Comparison of ENCODE assay signal across 39 cellular contexts in the genomic region with DNA sequence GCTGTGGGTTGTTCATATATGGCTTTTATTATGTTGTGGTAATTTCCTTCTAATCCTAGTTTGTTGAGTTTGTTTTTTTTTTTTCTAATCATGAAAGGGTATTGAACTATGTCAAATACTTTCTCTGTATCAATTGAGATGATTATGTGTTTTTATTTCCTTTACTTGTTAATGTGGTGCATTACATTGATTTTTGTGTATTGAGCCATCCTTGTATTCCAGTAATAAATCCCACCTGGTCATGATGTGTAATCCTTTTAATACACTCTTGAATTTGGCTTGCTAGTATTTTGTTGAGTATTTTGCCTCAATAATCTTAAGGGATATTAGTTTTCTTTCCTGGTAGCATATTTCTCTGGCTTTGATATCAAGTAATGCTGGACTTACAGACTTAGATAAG.
"Had no signal": no experiment of that assay in that cellular context is flagged by ENCODE, and none has a peak within 500 bp of the region (broad histone marks: within the 10 kb centered on the region; RNA-seq: fewer than 3 reads in every experiment).

No MANE protein-coding gene starts in this region.

- H3K27me3 ChIP-seq: adrenal gland, ascending aorta, body of pancreas, brain microvascular endothelial cell, breast epithelium, cardiac muscle cell had no signal

- H3K27ac Mint-ChIP-seq: activated naive CD4-positive, alpha-beta T cell treated with anti-CD3 and anti-CD28 coated beads for 36 hours; activated naive CD4-positive, alpha-beta T cell treated with anti-CD3 and anti-CD28 coated beads, Interleukin-2, amount 10 ng/mL, durations not matched to agents 7 days and 5 days; activated naive CD4-positive, alpha-beta T cell treated with anti-CD3 and anti-CD28 coated beads, Interleukin-2, amount 50 U/mL, for 24 hours; activated naive CD4-positive, alpha-beta T cell treated with anti-CD3 and anti-CD28 coated beads, Interleukin-2, amount 50 U/mL, for 72 hours; activated naive CD8-positive, alpha-beta T cell; activated naive CD8-positive, alpha-beta T cell treated with anti-CD3 and anti-CD28 coated beads for 36 hours; activated naive CD8-positive, alpha-beta T cell treated with anti-CD3 and anti-CD28 coated beads, Interleukin-2, amount 10 ng/mL, durations not matched to agents 7 days and 5 days; activated naive CD8-positive, alpha-beta T cell treated with anti-CD3 and anti-CD28 coated beads, Interleukin-2, amount 50 U/mL, for 24 hours; activated T-cell treated with anti-CD3 and anti-CD28 coated beads, Interleukin-2, amount 50 U/mL, for 24 hours; activated T-cell treated with anti-CD3 and anti-CD28 coated beads, Interleukin-2, amount 50 U/mL, for 72 hours; activated T-helper 1 cell treated with anti-CD3 and anti-CD28 coated beads, Interleukin-12 subunit alpha, Interleukin-12 subunit beta, Interleukin-2, Interleukin-4 antibody, amounts not matched to agents 30 ng/mL and 10 ng/mL and 1 ng/mL, durations not matched to agents 14 hours and 24 hours and 36 hours; activated T-helper 2 cell treated with anti-CD3 and anti-CD28 coated beads, Interferon-gamma antibody, Interleukin-2, Interleukin-4, amounts not matched to agents 10 μg/mL and 5 μg/mL and 100 μg/mL, durations not matched to agents 14 hours and 24 hours and 36 hours; brain had no signal

- H3K4me3 Mint-ChIP-seq: activated naive CD4-positive, alpha-beta T cell treated with anti-CD3 and anti-CD28 coated beads for 36 hours; activated naive CD4-positive, alpha-beta T cell treated with anti-CD3 and anti-CD28 coated beads, Interleukin-2, amount 10 ng/mL, durations not matched to agents 7 days and 5 days; activated naive CD4-positive, alpha-beta T cell treated with anti-CD3 and anti-CD28 coated beads, Interleukin-2, amount 50 U/mL, for 24 hours; activated naive CD8-positive, alpha-beta T cell; activated naive CD8-positive, alpha-beta T cell treated with anti-CD3 and anti-CD28 coated beads for 36 hours; activated naive CD8-positive, alpha-beta T cell treated with anti-CD3 and anti-CD28 coated beads, Interleukin-2, amount 10 ng/mL, durations not matched to agents 7 days and 5 days; activated naive CD8-positive, alpha-beta T cell treated with anti-CD3 and anti-CD28 coated beads, Interleukin-2, amount 50 U/mL, for 24 hours; activated T-cell treated with anti-CD3 and anti-CD28 coated beads, Interleukin-2, amount 50 U/mL, for 24 hours; activated T-cell treated with anti-CD3 and anti-CD28 coated beads, Interleukin-2, amount 50 U/mL, for 4 hours; activated T-cell treated with anti-CD3 and anti-CD28 coated beads, Interleukin-2, amount 50 U/mL, for 72 hours; activated T-helper 1 cell treated with anti-CD3 and anti-CD28 coated beads, Interleukin-12 subunit alpha, Interleukin-12 subunit beta, Interleukin-2, Interleukin-4 antibody, amounts not matched to agents 30 ng/mL and 10 ng/mL and 1 ng/mL, durations not matched to agents 14 hours and 24 hours and 36 hours; brain; central memory CD8-positive, alpha-beta T cell had no signal

- H3K36me3 ChIP-seq: adrenal gland, ascending aorta, brain microvascular endothelial cell, breast epithelium, cardiac muscle cell had no signal

- H3K4me1 Mint-ChIP-seq: activated naive CD4-positive, alpha-beta T cell treated with anti-CD3 and anti-CD28 coated beads, Interleukin-2, amount 10 ng/mL, durations not matched to agents 7 days and 5 days; activated naive CD8-positive, alpha-beta T cell treated with anti-CD3 and anti-CD28 coated beads, Interleukin-2, amount 10 ng/mL, durations not matched to agents 7 days and 5 days; central memory CD8-positive, alpha-beta T cell had no signal

- DNase-seq: activated effector memory CD4-positive, alpha-beta T cell treated with anti-CD3 and anti-CD28 coated beads, Interleukin-2, amount 50 U/mL, for 16 hours; activated effector memory CD4-positive, alpha-beta T cell treated with Interleukin-2 at 50 U/mL for 16 hours; activated gamma-delta T cell; activated gamma-delta T cell treated with Interleukin-2 at 50 U/mL for 16 hours; activated naive CD4-positive, alpha-beta T cell; activated naive CD4-positive, alpha-beta T cell treated with anti-CD3 and anti-CD28 coated beads for 36 hours; activated naive CD4-positive, alpha-beta T cell treated with anti-CD3 and anti-CD28 coated beads, Interleukin-2, amount 10 ng/mL, durations not matched to agents 7 days and 5 days; activated naive CD4-positive, alpha-beta T cell treated with anti-CD3 and anti-CD28 coated beads, Interleukin-2, amount 50 U/mL, for 16 hours; activated naive CD4-positive, alpha-beta T cell treated with Interleukin-2 at 50 U/mL for 16 hours; activated naive CD8-positive, alpha-beta T cell treated with anti-CD3 and anti-CD28 coated beads for 36 hours; activated naive CD8-positive, alpha-beta T cell treated with anti-CD3 and anti-CD28 coated beads, Interleukin-2, amount 10 ng/mL, durations not matched to agents 7 days and 5 days; activated naive CD8-positive, alpha-beta T cell treated with anti-CD3 and anti-CD28 coated beads, Interleukin-2, amount 50 U/mL, for 24 hours; activated T-cell treated with anti-CD3 and anti-CD28 coated beads for 4 hours; activated T-cell treated with anti-CD3 and anti-CD28 coated beads, Interleukin-2, amount 50 U/mL, for 1 hour; activated T-cell treated with anti-CD3 and anti-CD28 coated beads, Interleukin-2, amount 50 U/mL, for 24 hours; activated T-cell treated with anti-CD3 and anti-CD28 coated beads, Interleukin-2, amount 50 U/mL, for 4 hours; activated T-cell treated with anti-CD3 and anti-CD28 coated beads, Interleukin-2, amount 50 U/mL, for 48 hours; activated T-cell treated with anti-CD3 and anti-CD28 coated beads, Interleukin-2, amount 50 U/mL, for 72 hours; adrenal gland; amniotic stem cell; amygdala; anterior cingulate cortex; aorta; body of pancreas; brain microvascular endothelial cell; caudate nucleus; central memory CD4-positive, alpha-beta T cell; cerebellar nuclear complex had no signal

- H3K4me1 ChIP-seq: ascending aorta, body of pancreas, breast epithelium had no signal

- H3K4me3 ChIP-seq: adrenal gland, ascending aorta, body of pancreas, breast epithelium, cardiac muscle cell had no signal

- FAIRE-seq: bronchial epithelial cell had no signal

- H3K27me3 Mint-ChIP-seq: activated naive CD4-positive, alpha-beta T cell treated with anti-CD3 and anti-CD28 coated beads, Interleukin-2, amount 10 ng/mL, durations not matched to agents 7 days and 5 days; activated naive CD4-positive, alpha-beta T cell treated with anti-CD3 and anti-CD28 coated beads, Interleukin-2, amount 50 U/mL, for 24 hours; activated naive CD8-positive, alpha-beta T cell; activated naive CD8-positive, alpha-beta T cell treated with anti-CD3 and anti-CD28 coated beads for 36 hours; activated naive CD8-positive, alpha-beta T cell treated with anti-CD3 and anti-CD28 coated beads, Interleukin-2, amount 50 U/mL, for 24 hours; activated T-cell treated with anti-CD3 and anti-CD28 coated beads, Interleukin-2, amount 50 U/mL, for 24 hours; brain; central memory CD8-positive, alpha-beta T cell had no signal

- ATAC-seq: activated naive CD4-positive, alpha-beta T cell treated with anti-CD3 and anti-CD28 coated beads, Interleukin-2, amount 50 U/mL, for 72 hours; activated naive CD8-positive, alpha-beta T cell treated with anti-CD3 and anti-CD28 coated beads, Interleukin-2, amount 50 U/mL, for 24 hours; activated T-cell treated with anti-CD3 and anti-CD28 coated beads, Interleukin-2, amount 50 U/mL, for 4 hours; activated T-cell treated with anti-CD3 and anti-CD28 coated beads, Interleukin-2, amount 50 U/mL, for 72 hours; body of pancreas had no signal

- H3K9me3 ChIP-seq: body of pancreas had no signal

- H3K27ac ChIP-seq: adrenal gland, ascending aorta, body of pancreas, brain microvascular endothelial cell, breast epithelium, cardiac muscle cell had no signal
